In the genomic region with DNA sequence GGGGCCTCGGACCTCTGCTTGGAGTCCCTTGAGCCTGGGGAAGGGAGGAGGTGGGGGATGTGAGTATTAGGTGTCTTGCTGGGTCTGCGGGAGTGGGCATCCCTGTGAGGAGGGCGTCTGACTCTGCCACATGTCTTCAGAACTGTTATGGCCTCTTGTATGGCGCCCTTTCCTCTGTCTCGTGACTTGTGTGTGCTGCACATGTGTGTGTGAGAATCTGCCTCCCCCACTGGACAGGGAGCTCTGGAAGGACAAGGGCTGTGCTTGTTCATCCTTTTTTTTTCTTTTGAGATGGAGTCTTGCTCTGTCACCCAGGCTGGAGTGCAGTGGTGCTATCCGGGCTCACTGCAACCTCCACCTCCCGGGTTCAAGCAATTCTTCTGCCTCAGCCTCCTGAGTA, we compare ENCODE assay signal across 1 cellular context.
TF ChIP-seq lines count a peak whose summit lies in the region.

No MANE protein-coding gene starts in this region.

TF ChIP-seq in H1, 55 proteins besides CTCF, POLR2A, EP300 and RAD21:
- TF ChIP-seq TBP (IDR thresholded peaks at IDR 0.05; ENCODE audit: low read depth, low read length) (no peak), SP1 (IDR thresholded peaks at IDR 0.05; ENCODE audit: low read depth, low read length) (no peak), TEAD4 (IDR thresholded peaks at IDR 0.05; ENCODE audit: low read depth, low read length) (no peak), HDAC2 (IDR thresholded peaks at IDR 0.05; ENCODE audit: borderline replicate concordance in 1 of 2, low read depth in 2 of 2, low read length in 2 of 2) (no peak), SIX5 (IDR thresholded peaks at IDR 0.05; ENCODE audit: low read depth, low read length) (no peak), KDM5A (IDR thresholded peaks at IDR 0.05; ENCODE audit: low read length) (no peak), BCL11A (IDR thresholded peaks at IDR 0.05; ENCODE audit: low read depth in 2 of 2, low read length in 2 of 2) (no peak), KDM1A (IDR thresholded peaks at IDR 0.05; ENCODE audit: borderline replicate concordance, low read length) (no peak), EGR1 (IDR thresholded peaks at IDR 0.05; ENCODE audit: borderline replicate concordance, low read depth, low read length) (no peak), SUZ12 (IDR thresholded peaks at IDR 0.05; ENCODE audit: low read length) (no peak)
- TF ChIP-seq, protein P1, sequence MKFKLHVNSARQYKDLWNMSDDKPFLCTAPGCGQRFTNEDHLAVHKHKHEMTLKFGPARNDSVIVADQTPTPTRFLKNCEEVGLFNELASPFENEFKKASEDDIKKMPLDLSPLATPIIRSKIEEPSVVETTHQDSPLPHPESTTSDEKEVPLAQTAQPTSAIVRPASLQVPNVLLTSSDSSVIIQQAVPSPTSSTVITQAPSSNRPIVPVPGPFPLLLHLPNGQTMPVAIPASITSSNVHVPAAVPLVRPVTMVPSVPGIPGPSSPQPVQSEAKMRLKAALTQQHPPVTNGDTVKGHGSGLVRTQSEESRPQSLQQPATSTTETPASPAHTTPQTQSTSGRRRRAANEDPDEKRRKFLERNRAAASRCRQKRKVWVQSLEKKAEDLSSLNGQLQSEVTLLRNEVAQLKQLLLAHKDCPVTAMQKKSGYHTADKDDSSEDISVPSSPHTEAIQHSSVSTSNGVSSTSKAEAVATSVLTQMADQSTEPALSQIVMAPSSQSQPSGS (IDR thresholded peaks at IDR 0.05; ENCODE audit: low read length), result no peak
